In genomic region chr5:672329-673139, GRCh38 we compare ENCODE assay signal across 8 cellular contexts. TPM values are rescaled to one million over a fixed set of nuclear protein-coding genes. Genes with fewer than 3 reads are reported as not detected.
A peak's percentile ranks its signal among the peaks of the same experiment; 100 is the strongest.
DNase-seq lines count a peak whose midpoint lies in the region; ATAC-seq and TF ChIP-seq lines count a peak whose summit lies in the region.

No MANE protein-coding gene starts in this region.

- H3K4me3 Mint-ChIP-seq in IgD-negative memory B cell, result peak overlapping the region; percentile 59 to 89 (median 74)
- peak overlapping the region; percentile 74 for H3K4me3 Mint-ChIP-seq in type B pancreatic cell

- H3K36me3 Mint-ChIP-seq in IgD-negative memory B cell (no peaks in the 10 kb centered on the region), type B pancreatic cell (peaks cover 1% of the 10 kb centered on the region)

- ATAC-seq in gastroesophageal sphincter (no peak), GM21723 (IDR thresholded peaks at IDR 0.05; ENCODE audit: unreplicated experiment) (no peak)

- no peak for TF ChIP-seq POLR2A in gastroesophageal sphincter (IDR thresholded peaks at IDR 0.05)

- no peak for TF ChIP-seq CTCF in gastroesophageal sphincter (IDR thresholded peaks at IDR 0.05)
- TF ChIP-seq CTCF in type B pancreatic cell (conservative IDR thresholded peaks at IDR 0.05), result no peak

- no peak overlapping the region for H3K4me3 ChIP-seq in BLaER1 treated with 17β-estradiol and CSF1 and Interleukin-3, amounts not matched to agents 10 nM and 100 nM
- H3K4me3 ChIP-seq in gastroesophageal sphincter, result peak overlapping the region in 1 of 2 donors; percentile 28

- peak; percentile 93 for DNase-seq in RPMI8226
- peak; percentile 36 for DNase-seq in activated naive CD4-positive, alpha-beta T cell treated with anti-CD3 and anti-CD28 coated beads, Interleukin-2, amount 50 U/mL, for 16 hours
- peak; percentile 32 for DNase-seq in occipital lobe (lab: John Stamatoyannopoulos, UW)
- DNase-seq in type B pancreatic cell (ENCODE audit: extremely low spot score, unreplicated experiment), result peak; percentile 83

- peaks cover 0 to 39% (median 34%) of the 10 kb centered on the region in 10 experiments; a peak in 18 of 20 replicates for H3K4me1 ChIP-seq in BLaER1 treated with 17β-estradiol and CSF1 and Interleukin-3, amounts not matched to agents 10 nM and 100 nM
- peaks cover 11 to 96% (median 56%) of the 10 kb centered on the region in 3 donors for H3K4me1 ChIP-seq in gastroesophageal sphincter

- peak overlapping the region in 4 of 11 experiments; percentile 10 to 67 (median 40); a peak in 3 of 22 replicates for H3K27ac ChIP-seq in BLaER1 treated with 17β-estradiol and CSF1 and Interleukin-3, amounts not matched to agents 10 nM and 100 nM
- H3K27ac ChIP-seq in gastroesophageal sphincter, result peak overlapping the region in 3 of 4 donors; percentile 76 to 78 (median 78)

- H3K27ac Mint-ChIP-seq in IgD-negative memory B cell, result peak overlapping the region; percentile 71 to 97 (median 96)
- peak overlapping the region; percentile 89 for H3K27ac Mint-ChIP-seq in type B pancreatic cell

- H3K27me3 ChIP-seq in BLaER1 treated with 17β-estradiol and CSF1 and Interleukin-3, amounts not matched to agents 10 nM and 100 nM, result peaks cover 0 to 48% (median 7%) of the 10 kb centered on the region in 11 experiments; a peak in 12 of 22 replicates
- H3K27me3 ChIP-seq in gastroesophageal sphincter, result no peaks in the 10 kb centered on the region

- H4K20me1 ChIP-seq in BLaER1 treated with 17β-estradiol and CSF1 and Interleukin-3, amounts not matched to agents 10 nM and 100 nM, result peaks cover 0 to 90% (median 66%) of the 10 kb centered on the region in 11 experiments; a peak in 16 of 22 replicates

- H3K36me3 ChIP-seq in BLaER1 treated with 17β-estradiol and CSF1 and Interleukin-3, amounts not matched to agents 10 nM and 100 nM, result peaks cover 0 to 15% (median 11%) of the 10 kb centered on the region in 11 experiments; a peak in 14 of 22 replicates
- peaks cover 0 to 5% of the 10 kb centered on the region in 2 donors for H3K36me3 ChIP-seq in gastroesophageal sphincter

- 0% methylated on average over 1 to 9 of the region's 27 CpGs for WGBS in gastroesophageal sphincter (ENCODE audit: low coverage in 1 of 2), 2 donors

- TF ChIP-seq EP300 in gastroesophageal sphincter (IDR thresholded peaks at IDR 0.05), result no peak

- H3K9me3 Mint-ChIP-seq in IgD-negative memory B cell (no peaks in the 10 kb centered on the region), type B pancreatic cell (no peaks in the 10 kb centered on the region)

- peak overlapping the region in 2 of 11 experiments; percentile 5 to 39; a peak in 3 of 22 replicates for H3K9ac ChIP-seq in BLaER1 treated with 17β-estradiol and CSF1 and Interleukin-3, amounts not matched to agents 10 nM and 100 nM

- H3K4me1 Mint-ChIP-seq in IgD-negative memory B cell, result peaks cover 6 to 12% (median 7%) of the 10 kb centered on the region in 3 donors
- peaks cover 6% of the 10 kb centered on the region for H3K4me1 Mint-ChIP-seq in type B pancreatic cell (ENCODE audit: unreplicated experiment)

- H3K9me3 ChIP-seq in BLaER1 treated with 17β-estradiol and CSF1 and Interleukin-3, amounts not matched to agents 10 nM and 100 nM (replicated peaks in 1 of 11), result no peaks in the 10 kb centered on the region
- H3K9me3 ChIP-seq in gastroesophageal sphincter, result no peaks in the 10 kb centered on the region

- H3K4me2 ChIP-seq in BLaER1 treated with 17β-estradiol and CSF1 and Interleukin-3, amounts not matched to agents 10 nM and 100 nM, result peak overlapping the region in 10 of 11 experiments; percentile 5 to 63 (median 42); a peak in 16 of 22 replicates

- H3K27me3 Mint-ChIP-seq in IgD-negative memory B cell, result peaks cover 18% of the 10 kb centered on the region
- peaks cover 5% of the 10 kb centered on the region for H3K27me3 Mint-ChIP-seq in type B pancreatic cell

RNA-seq across cellular contexts. Expression of gene TPPP, which starts 20.6 kb away (rescaled TPM):
- polyA plus RNA-seq in IgD-negative memory B cell, result not detected
- total RNA-seq in gastroesophageal sphincter, result 10 to 100 TPM; 13.3 to 42.8 (median 32.0) TPM
- 16.2 TPM for total RNA-seq in occipital lobe
- total RNA-seq in type B pancreatic cell (ENCODE audit: low replicate concordance), result 3.6 and 5.0 TPM in 2 replicates

Comparison
In these comparisons a context has a peak if more than half of its experiments do, and no peak if none do; other contexts are left out.
1. DNase-seq: peak in every context shown above with its lines; median percentile 93 in RPMI8226; 83 in type B pancreatic cell; 36 in activated naive CD4-positive, alpha-beta T cell treated with anti-CD3 and anti-CD28 coated beads, Interleukin-2, amount 50 U/mL, for 16 hours; 32 in occipital lobe.